Comparison of ENCODE assay signal across 23 cellular contexts in the genomic region with DNA sequence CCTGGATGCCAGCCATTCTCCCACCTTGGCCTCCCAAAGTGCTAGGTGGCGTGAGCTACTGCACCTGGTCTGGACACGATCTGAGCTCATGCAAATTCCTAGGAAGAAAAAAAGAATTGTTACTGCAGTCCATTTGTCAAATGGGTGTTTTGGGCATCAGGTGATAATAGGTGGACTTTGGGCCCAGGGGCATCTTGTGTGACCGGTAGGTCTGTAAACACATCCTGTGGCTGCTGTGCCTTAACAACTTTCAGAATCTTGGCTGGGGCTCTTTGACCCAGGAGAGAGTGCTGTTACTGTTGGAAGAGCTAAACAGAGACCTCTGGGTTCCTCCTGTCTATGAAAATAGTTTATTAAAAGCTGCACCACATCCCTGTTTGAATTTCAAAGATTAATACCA. TPM values are rescaled to one million over a fixed set of nuclear protein-coding genes. Genes with fewer than 3 reads are reported as not detected.
"Had no signal": no experiment of that assay in that cellular context is flagged by ENCODE, and none has a peak within 500 bp of the region (broad histone marks: within the 10 kb centered on the region; RNA-seq: fewer than 3 reads in every experiment).

No MANE protein-coding gene starts in this region.

- FAIRE-seq: RCC 7860 had no signal

- H3K36me3 ChIP-seq: breast epithelium, MG63 had no signal

- H3K27ac ChIP-seq: breast epithelium had no signal

- H3K4me1 Mint-ChIP-seq: activated B cell treated with CpG ODN at 0.5 μM for 24 hours; activated CD4-positive, alpha-beta T cell treated with anti-CD3 and anti-CD28 coated beads, Interleukin-2, amount 10 ng/mL, durations not matched to agents 24 days and 14 days; activated T-helper 17 cell treated with anti-CD3 and anti-CD28 coated beads, Interleukin-2, amount 50 U/mL, for 72 hours had no signal

- DNase-seq: activated B cell treated with CpG ODN at 0.5 μM for 24 hours; activated CD4-positive, alpha-beta T cell treated with anti-CD3 and anti-CD28 coated beads for 1 hour; activated CD4-positive, alpha-beta T cell treated with anti-CD3 and anti-CD28 coated beads, Interleukin-2, amount 10 ng/mL, durations not matched to agents 24 days and 14 days; activated CD4-positive, alpha-beta T cell treated with anti-CD3 and anti-CD28 coated beads, Interleukin-2, amount 50 U/mL, for 48 hours; activated naive CD4-positive, alpha-beta T cell treated with anti-CD3 and anti-CD28 coated beads, Interleukin-2, amount 50 U/mL, for 16 hours; activated T-cell treated with anti-CD3 and anti-CD28 coated beads for 4 hours; activated T-cell treated with anti-CD3 and anti-CD28 coated beads, Interleukin-2, amount 50 U/mL, for 48 hours; aorta; central memory CD4-positive, alpha-beta T cell; MG63; MV-4-11; NCI-H1105; NCI-H1436; NCI-H1694 treated with DMSO at 0.1 percent for 48 hours; NCI-H2081; NCI-H446; NCI-H524; PC-3; SHP77 had no signal

- H3K27ac Mint-ChIP-seq: activated B cell treated with CpG ODN at 0.5 μM for 24 hours; activated CD4-positive, alpha-beta T cell treated with anti-CD3 and anti-CD28 coated beads, Interleukin-2, amount 10 ng/mL, durations not matched to agents 24 days and 14 days; activated T-helper 17 cell treated with anti-CD3 and anti-CD28 coated beads, Interleukin-2, amount 50 U/mL, for 72 hours; T-helper 1 cell treated with Interleukin-12 subunit alpha and Interleukin-12 subunit beta and Interleukin-4 antibody, amounts not matched to agents 30 μg/mL and 1 μg/mL, for 36 hours had no signal

- H3K4me3 Mint-ChIP-seq: activated B cell treated with CpG ODN at 0.5 μM for 24 hours; activated CD4-positive, alpha-beta T cell treated with anti-CD3 and anti-CD28 coated beads, Interleukin-2, amount 10 ng/mL, durations not matched to agents 24 days and 14 days; activated T-helper 17 cell treated with anti-CD3 and anti-CD28 coated beads, Interleukin-2, amount 50 U/mL, for 72 hours; T-helper 1 cell treated with Interleukin-12 subunit alpha and Interleukin-12 subunit beta and Interleukin-4 antibody, amounts not matched to agents 30 μg/mL and 1 μg/mL, for 36 hours had no signal

- H3K27me3 Mint-ChIP-seq: activated CD4-positive, alpha-beta T cell treated with anti-CD3 and anti-CD28 coated beads, Interleukin-2, amount 10 ng/mL, durations not matched to agents 24 days and 14 days had no signal

- H3K27me3 ChIP-seq: breast epithelium, MG63 had no signal

- H3K9me3 Mint-ChIP-seq: activated B cell treated with CpG ODN at 0.5 μM for 24 hours; activated CD4-positive, alpha-beta T cell treated with anti-CD3 and anti-CD28 coated beads, Interleukin-2, amount 10 ng/mL, durations not matched to agents 24 days and 14 days; activated T-helper 17 cell treated with anti-CD3 and anti-CD28 coated beads, Interleukin-2, amount 50 U/mL, for 72 hours; T-helper 1 cell treated with Interleukin-12 subunit alpha and Interleukin-12 subunit beta and Interleukin-4 antibody, amounts not matched to agents 30 μg/mL and 1 μg/mL, for 36 hours had no signal

- H3K9me3 ChIP-seq: breast epithelium, MG63 had no signal

- H3K4me1 ChIP-seq: breast epithelium had no signal

- ATAC-seq: activated T-helper 17 cell treated with anti-CD3 and anti-CD28 coated beads, Interleukin-2, amount 50 U/mL, for 72 hours; PC-3 had no signal

- H3K4me3 ChIP-seq: breast epithelium, MG63 had no signal

RNA-seq across cellular contexts. Expression of gene TFCP2L1, which starts 34.9 kb away (rescaled TPM):
- total RNA-seq: activated CD4-positive, alpha-beta T cell treated with anti-CD3 and anti-CD28 coated beads, Interleukin-2, amount 10 ng/mL, durations not matched to agents 24 days and 14 days had no signal
